ENCODE assay signal across 19 cellular contexts in genomic region chr11:6397156-6397555, GRCh38. TPM values are rescaled to one million over a fixed set of nuclear protein-coding genes. Genes with fewer than 3 reads are reported as not detected.
A peak's percentile ranks its signal among the peaks of the same experiment; 100 is the strongest.
DNase-seq lines count a peak whose midpoint lies in the region; FAIRE-seq and TF ChIP-seq lines count a peak whose summit lies in the region.
"Had no signal": no experiment of that assay in that cellular context is flagged by ENCODE, and none has a peak within 500 bp of the region (broad histone marks: within the 10 kb centered on the region; RNA-seq: fewer than 3 reads in every experiment).

No MANE protein-coding gene starts in this region.

- no peak for TF ChIP-seq CTCF in AG10803 (conservative IDR thresholded peaks at IDR 0.05; ENCODE audit: low read length)
- no peak for TF ChIP-seq CTCF in astrocyte (IDR thresholded peaks at IDR 0.05; ENCODE audit: insufficient read depth, low read depth, low read length)
- no peak for TF ChIP-seq CTCF in mesothelial cell of epicardium (IDR thresholded peaks at IDR 0.05; ENCODE audit: unreplicated experiment)
- no peak for TF ChIP-seq CTCF in D721Med (IDR thresholded peaks at IDR 0.05; ENCODE audit: insufficient read depth, missing control alignments)
- no peak for TF ChIP-seq CTCF in RWPE1 (conservative IDR thresholded peaks at IDR 0.05; ENCODE audit: low read depth)

- no peak overlapping the region for H3K4me3 ChIP-seq in AG10803 (ENCODE audit: low read length)
- no peak overlapping the region for H3K4me3 ChIP-seq in astrocyte (ENCODE audit: insufficient read depth, low read depth, low read length)
- H3K4me3 ChIP-seq: cardiac muscle cell, gastroesophageal sphincter, spleen had no signal

- H3K36me3 Mint-ChIP-seq in astrocyte (ENCODE audit: low read depth, unreplicated experiment): peaks cover 27% of the 10 kb centered on the region
- H3K36me3 Mint-ChIP-seq in mesothelial cell of epicardium: peaks cover 15% of the 10 kb centered on the region

- POLR2A ChIA-PET in RWPE1 (lab: Yijun Ruan, JAX; ENCODE audit: low non-redundant PET): no interaction called here

- no peak for FAIRE-seq in astrocyte (lab: Jason Lieb, UNC)
- no peak for FAIRE-seq in D721Med (lab: Jason Lieb, UNC)
- FAIRE-seq: H1 had no signal

- in situ Hi-C loops in G401 (cut with HindIII; ENCODE audit: low sequenced_read_pairs): no loop called here

- H3K27ac Mint-ChIP-seq in astrocyte (ENCODE audit: unreplicated experiment) (no peak overlapping the region), mesothelial cell of epicardium (peak overlapping the region; percentile 14)
- H3K27ac Mint-ChIP-seq: activated CD8-positive, alpha-beta memory T cell treated with anti-CD3 and anti-CD28 coated beads, Interleukin-2, amount 10 ng/mL, durations not matched to agents 7 days and 5 days; activated naive CD8-positive, alpha-beta T cell treated with anti-CD3 and anti-CD28 coated beads, Interleukin-2, amount 50 U/mL, for 24 hours; activated T-helper 2 cell treated with anti-CD3 and anti-CD28 coated beads, Interferon-gamma antibody, Interleukin-2, Interleukin-4, amounts not matched to agents 10 μg/mL and 5 μg/mL and 100 μg/mL, durations not matched to agents 14 hours and 24 hours and 36 hours had no signal

- H2AFZ ChIP-seq in astrocyte (ENCODE audit: low read depth, low read length): no peak overlapping the region

- no peaks in the 10 kb centered on the region for H3K9me3 ChIP-seq in astrocyte (ENCODE audit: insufficient read depth, low read depth, low read length)
- H3K9me3 ChIP-seq: gastroesophageal sphincter, spleen had no signal

- peaks cover 3% of the 10 kb centered on the region for H3K4me1 ChIP-seq in astrocyte (ENCODE audit: insufficient read depth, low read length)

- no peak overlapping the region for H3K9ac ChIP-seq in astrocyte (ENCODE audit: low read length)

- H3K36me3 ChIP-seq in astrocyte (ENCODE audit: insufficient read depth, low read length): no peaks in the 10 kb centered on the region

- H3K4me1 Mint-ChIP-seq in astrocyte (ENCODE audit: low read depth, unreplicated experiment): peaks cover 11% of the 10 kb centered on the region
- peaks cover 15% of the 10 kb centered on the region for H3K4me1 Mint-ChIP-seq in mesothelial cell of epicardium

- no peaks in the 10 kb centered on the region for H3K9me3 Mint-ChIP-seq in astrocyte (ENCODE audit: unreplicated experiment)
- H3K9me3 Mint-ChIP-seq in mesothelial cell of epicardium: no peaks in the 10 kb centered on the region
- H3K9me3 Mint-ChIP-seq: activated naive CD8-positive, alpha-beta T cell treated with anti-CD3 and anti-CD28 coated beads, Interleukin-2, amount 50 U/mL, for 24 hours; activated T-helper 2 cell treated with anti-CD3 and anti-CD28 coated beads, Interferon-gamma antibody, Interleukin-2, Interleukin-4, amounts not matched to agents 10 μg/mL and 5 μg/mL and 100 μg/mL, durations not matched to agents 14 hours and 24 hours and 36 hours had no signal

- CTCF ChIA-PET in RWPE1 (lab: Yijun Ruan, JAX): no interaction called here

- H3K27me3 ChIP-seq in astrocyte (ENCODE audit: insufficient read depth, low read length): no peaks in the 10 kb centered on the region
- H3K27me3 ChIP-seq: cardiac muscle cell, gastroesophageal sphincter, spleen had no signal

- peaks cover 6% of the 10 kb centered on the region for H4K20me1 ChIP-seq in astrocyte (ENCODE audit: insufficient read depth, low read length)

- H3K79me2 ChIP-seq in astrocyte (ENCODE audit: insufficient read depth, low read length): no peaks in the 10 kb centered on the region

- H3K27me3 Mint-ChIP-seq in astrocyte (ENCODE audit: low read depth, unreplicated experiment) (no peaks in the 10 kb centered on the region), mesothelial cell of epicardium (ENCODE audit: low read depth) (no peaks in the 10 kb centered on the region)
- H3K27me3 Mint-ChIP-seq: activated CD8-positive, alpha-beta memory T cell treated with anti-CD3 and anti-CD28 coated beads, Interleukin-2, amount 10 ng/mL, durations not matched to agents 7 days and 5 days; activated naive CD8-positive, alpha-beta T cell treated with anti-CD3 and anti-CD28 coated beads, Interleukin-2, amount 50 U/mL, for 24 hours had no signal

- peak; percentile 49 for DNase-seq in AG10803 (ENCODE audit: low read depth)
- peak; percentile 61 for DNase-seq in G401 (ENCODE audit: low spot score)
- DNase-seq in astrocyte (ENCODE audit: low read depth): no peak
- DNase-seq in mesothelial cell of epicardium (ENCODE audit: low spot score in 2 of 2, unreplicated experiment in 2 of 2): no peak
- DNase-seq in D721Med (ENCODE audit: insufficient read length, low spot score): no peak
- no peak for DNase-seq in NOMO-1 treated with dmso at 0.1 percent for 144 hours (lab: John Stamatoyannopoulos, UW; ENCODE audit: unreplicated experiment)
- no peak for DNase-seq in RWPE1 (ENCODE audit: low spot score)
- DNase-seq: activated CD8-positive, alpha-beta memory T cell treated with anti-CD3 and anti-CD28 coated beads, Interleukin-2, amount 10 ng/mL, durations not matched to agents 7 days and 5 days; activated naive CD8-positive, alpha-beta T cell treated with anti-CD3 and anti-CD28 coated beads, Interleukin-2, amount 50 U/mL, for 24 hours; erythroblast; left cardiac atrium; NCI-H1436; NCI-H2227 treated with DMSO at 0.1 percent for 48 hours; spleen had no signal

- H3K4me3 Mint-ChIP-seq in astrocyte (ENCODE audit: unreplicated experiment) (no peak overlapping the region), mesothelial cell of epicardium (no peak overlapping the region)
- H3K4me3 Mint-ChIP-seq: activated CD8-positive, alpha-beta memory T cell treated with anti-CD3 and anti-CD28 coated beads, Interleukin-2, amount 10 ng/mL, durations not matched to agents 7 days and 5 days; activated naive CD8-positive, alpha-beta T cell treated with anti-CD3 and anti-CD28 coated beads, Interleukin-2, amount 50 U/mL, for 24 hours had no signal

- H3K4me2 ChIP-seq in astrocyte (ENCODE audit: low read length): peak overlapping the region; percentile 5

- H3K27ac ChIP-seq in astrocyte (ENCODE audit: low read depth, low read length) (no peak overlapping the region), RWPE1 (no peak overlapping the region)
- H3K27ac ChIP-seq: cardiac muscle cell, spleen had no signal

RNA-seq across cellular contexts. Expression of gene SMPD1, which starts 6.9 kb away (rescaled TPM):
- total RNA-seq in G401 (2014; rRNA removed; shearing (Covaris generic)): 7.3 and 14.1 TPM in 2 replicates
- total RNA-seq in astrocyte (22.7 and 25.2 TPM in 2 replicates), mesothelial cell of epicardium (24.9 to 27.2 TPM (median 27.1 TPM) in 3 replicates)

RNA-seq across cellular contexts. Expression of gene APBB1, which starts 21.7 kb away (rescaled TPM):
- 41.4 and 44.6 TPM in 2 replicates for total RNA-seq in G401 (2014; rRNA removed; shearing (Covaris generic))
- total RNA-seq in astrocyte: 35.5 and 36.3 TPM in 2 replicates
- 61.7 to 64.2 TPM (median 62.4 TPM) in 3 replicates for total RNA-seq in mesothelial cell of epicardium

RNA-seq across cellular contexts. Expression of gene HPX, which starts 43.6 kb away (rescaled TPM):
- not detected in 2 replicates for total RNA-seq in G401 (2014; rRNA removed; shearing (Covaris generic))
- total RNA-seq in astrocyte: 1.7 and 1.9 TPM in 2 replicates
- total RNA-seq in mesothelial cell of epicardium: 5.2 to 9.9 TPM (median 9.5 TPM) in 3 replicates
- total RNA-seq: SK-MEL-5 had no signal

Comparison
In these comparisons a context has a peak if more than half of its experiments do, and no peak if none do; other contexts are left out.
1. DNase-seq: peak in AG10803 (single experiment) and G401 (single experiment); none in astrocyte (single experiment), mesothelial cell of epicardium (0 of 2), D721Med (single experiment), NOMO-1 treated with dmso at 0.1 percent for 144 hours (single experiment) and RWPE1 (single experiment).